Comparison of ENCODE assay signal across 8 cellular contexts in the genomic region with DNA sequence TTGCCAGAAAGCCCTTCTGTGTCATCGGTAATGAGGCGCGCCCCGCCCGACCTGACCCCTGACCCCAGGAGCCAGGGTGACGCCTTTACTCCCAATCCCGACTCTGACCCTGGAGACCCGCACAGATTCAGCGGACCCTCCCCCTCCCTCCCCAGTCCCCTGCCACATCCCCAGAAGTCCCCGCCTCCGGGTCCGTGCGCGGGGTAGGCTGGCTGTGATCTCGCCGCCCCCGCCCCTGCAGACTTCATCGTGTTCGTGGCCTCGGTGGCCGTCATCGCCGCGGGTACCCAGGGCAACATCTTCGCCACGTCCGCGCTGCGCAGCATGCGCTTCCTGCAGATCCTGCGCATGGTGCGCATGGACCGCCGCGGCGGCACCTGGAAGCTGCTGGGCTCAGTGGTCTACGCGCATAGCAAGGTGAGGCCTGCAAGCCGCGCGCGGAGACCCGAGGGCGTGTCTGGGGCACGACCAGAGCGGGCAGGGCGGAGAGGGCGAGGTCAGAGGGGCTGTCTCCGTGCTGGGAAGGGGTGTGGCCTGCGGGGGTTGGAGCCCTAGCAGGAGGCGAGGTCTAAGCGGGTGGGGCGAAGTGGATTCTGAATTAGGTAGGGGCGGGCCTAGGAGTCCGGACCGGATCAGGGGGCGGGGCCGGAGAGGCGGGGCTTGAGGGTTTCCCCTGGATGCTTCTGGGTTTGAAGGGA. TPM values are rescaled to one million over a fixed set of nuclear protein-coding genes. Genes with fewer than 3 reads are reported as not detected.
A peak's percentile ranks its signal among the peaks of the same experiment; 100 is the strongest.
DNase-seq lines count a peak whose midpoint lies in the region; TF ChIP-seq lines count a peak whose summit lies in the region.

No MANE protein-coding gene starts in this region.

- H3K4ac ChIP-seq in H9 (ENCODE audit: low read depth, low read length) = no peak overlapping the region

- H4K8ac ChIP-seq in H9 (replicated peaks; ENCODE audit: insufficient read length, low read depth, low read length) = no peak overlapping the region

- peaks cover 7% of the 10 kb centered on the region for H3K23me2 ChIP-seq in H9 (ENCODE audit: insufficient read length, low read depth, low read length, poor library complexity, severe bottlenecking)

- no peaks in the 10 kb centered on the region for H3K9me2 ChIP-seq in OCI-LY1 (ENCODE audit: low read depth, low read length)

- H2BK12ac ChIP-seq in H9 (ENCODE audit: insufficient read length, low read depth, low read length) = no peak overlapping the region

- DNase-seq in DMS153 treated with DMSO at 0.1 percent for 48 hours (lab: John Stamatoyannopoulos, UW; ENCODE audit: unreplicated experiment) = peak; percentile 92
- peak; percentile 98 for DNase-seq in H9
- DNase-seq in stimulated activated CD4-positive, alpha-beta T cell treated with anti-CD3 and anti-CD28 coated beads, Interleukin-1b, Interleukin-23, amount 100 ng/mL, for 4 hours (ENCODE audit: low read depth in 2 of 2) = peak; percentile 76 to 80
- no peak for DNase-seq in NCI-H1694 treated with DMSO at 0.1 percent for 48 hours (lab: John Stamatoyannopoulos, UW)
- no peak for DNase-seq in WERI-Rb-1

- H3K4me2 ChIP-seq in H9 (ENCODE audit: insufficient read depth, insufficient read length, low read length) (peak overlapping the region; percentile 35), OCI-LY1 (ENCODE audit: low read length) (peak overlapping the region; percentile 63)

- H3K36me3 Mint-ChIP-seq in H9 (ENCODE audit: insufficient read depth in 1 of 3, low read depth in 3 of 3) = no peaks in the 10 kb centered on the region
- no peaks in the 10 kb centered on the region for H3K36me3 Mint-ChIP-seq in activated naive CD4-positive, alpha-beta T cell treated with anti-CD3 and anti-CD28 coated beads, Interleukin-2, amount 50 U/mL, for 24 hours

- no peak overlapping the region for H3K14ac ChIP-seq in H9 (ENCODE audit: insufficient read depth, low read length)

- H3K79me1 ChIP-seq in H9 (ENCODE audit: insufficient read depth, low read depth, low read length, poor library complexity, severe bottlenecking) = no peaks in the 10 kb centered on the region

- H3K79me2 ChIP-seq in H9 (ENCODE audit: insufficient read depth, low read length) = no peaks in the 10 kb centered on the region
- H3K79me2 ChIP-seq in OCI-LY1 (ENCODE audit: insufficient read depth, low read length) = no peaks in the 10 kb centered on the region

- H4K20me1 ChIP-seq in H9 (ENCODE audit: control insufficient read depth, insufficient read depth, insufficient read length) (no peaks in the 10 kb centered on the region), OCI-LY1 (ENCODE audit: insufficient read depth, low read length) (no peaks in the 10 kb centered on the region)

- no peak overlapping the region for H3K23ac ChIP-seq in H9 (ENCODE audit: insufficient read length, low read depth, low read length)

- no peak overlapping the region for H3T11ph ChIP-seq in H9 (ENCODE audit: low read length)

- no peak overlapping the region for H3K18ac ChIP-seq in H9 (ENCODE audit: insufficient read length, low read depth, low read length)

- H3K27me3 ChIP-seq in H9 (ENCODE audit: insufficient read depth, low read length) = no peaks in the 10 kb centered on the region; the same call in 1 of the 2 replicates
- H3K27me3 ChIP-seq in OCI-LY1 (ENCODE audit: insufficient read depth, low read length) = 0 out of 2 replicates have a peak, but pooled peaks cover 4% of the 10 kb centered on the region
- peaks cover 14% of the 10 kb centered on the region for H3K27me3 ChIP-seq in iPS-15b (ENCODE audit: control insufficient read depth, insufficient read depth, low read length)
- no peaks in the 10 kb centered on the region for H3K27me3 ChIP-seq in WERI-Rb-1 (ENCODE audit: insufficient read depth, low read depth, severe bottlenecking)

- H3K9me3 ChIP-seq in H9 (ENCODE audit: control insufficient read depth, low read depth, low read length) = no peaks in the 10 kb centered on the region
- H3K9me3 ChIP-seq in OCI-LY1 (ENCODE audit: low read length) = no peaks in the 10 kb centered on the region
- H3K9me3 ChIP-seq in iPS-15b (ENCODE audit: control insufficient read depth, insufficient read depth, low read length) = no peaks in the 10 kb centered on the region
- H3K9me3 ChIP-seq in WERI-Rb-1 (ENCODE audit: severe bottlenecking) = no peaks in the 10 kb centered on the region

- no peak overlapping the region for H2BK120ac ChIP-seq in H9 (ENCODE audit: low read depth, low read length, poor library complexity, severe bottlenecking)

- H3K9me3 Mint-ChIP-seq in H9 = no peaks in the 10 kb centered on the region
- no peaks in the 10 kb centered on the region for H3K9me3 Mint-ChIP-seq in activated naive CD4-positive, alpha-beta T cell treated with anti-CD3 and anti-CD28 coated beads, Interleukin-2, amount 50 U/mL, for 24 hours

- H2AK5ac ChIP-seq in H9 (ENCODE audit: insufficient read length, low read length) = no peak overlapping the region

- H3K27ac ChIP-seq in H9 (ENCODE audit: insufficient read length, low read depth, low read length) (no peak overlapping the region), OCI-LY1 (ENCODE audit: low read depth, low read length, poor library complexity, severe bottlenecking) (no peak overlapping the region), WERI-Rb-1 (no peak overlapping the region)

- H2AFZ ChIP-seq in H9 (ENCODE audit: low read length) (no peak overlapping the region), OCI-LY1 (ENCODE audit: low read length) (no peak overlapping the region)

- H2BK15ac ChIP-seq in H9 (ENCODE audit: low read depth, low read length) = no peak overlapping the region

- H3K4me1 ChIP-seq in H9 (ENCODE audit: insufficient read depth, low read length) (no peaks in the 10 kb centered on the region), OCI-LY1 (ENCODE audit: insufficient read depth, low read length, severe bottlenecking) (no peaks in the 10 kb centered on the region), iPS-15b (ENCODE audit: control insufficient read depth, insufficient read depth, low read length) (peaks cover 4% of the 10 kb centered on the region)

- no peak overlapping the region for H2BK20ac ChIP-seq in H9 (ENCODE audit: low read depth, low read length, poor library complexity, severe bottlenecking)

- WGBS in H9 (ENCODE audit: extremely low coverage, insufficient read length, low lambda C conversion rate) = no CpG with 5 or more reads among the region's 59 CpGs

- H3K36me3 ChIP-seq in OCI-LY1 (ENCODE audit: insufficient read depth, low read length) (no peaks in the 10 kb centered on the region), iPS-15b (ENCODE audit: control insufficient read depth, insufficient read depth, low read length) (no peaks in the 10 kb centered on the region), WERI-Rb-1 (no peaks in the 10 kb centered on the region)

- peak overlapping the region; percentile 69 to 78 for H3K4me3 Mint-ChIP-seq in H9
- H3K4me3 Mint-ChIP-seq in activated naive CD4-positive, alpha-beta T cell treated with anti-CD3 and anti-CD28 coated beads, Interleukin-2, amount 50 U/mL, for 24 hours = peak overlapping the region; percentile 75

- no peak for TF ChIP-seq CTCF in H9 (conservative IDR thresholded peaks at IDR 0.05)
- TF ChIP-seq CTCF in OCI-LY1 (IDR thresholded peaks at IDR 0.05; ENCODE audit: low read length) = no peak
- TF ChIP-seq CTCF in WERI-Rb-1 (IDR thresholded peaks at IDR 0.05; ENCODE audit: low read depth, low read length) = no peak

- no peak overlapping the region for H2BK5ac ChIP-seq in H9 (ENCODE audit: insufficient read length, low read length)

- H3K56ac ChIP-seq in H9 (ENCODE audit: insufficient read length, low read depth, low read length) = no peak overlapping the region

- H3K9ac ChIP-seq in H9 (ENCODE audit: extremely low read depth, insufficient read length, low read length) = no peak overlapping the region
- H3K9ac ChIP-seq in OCI-LY1 (ENCODE audit: low read length) = peak overlapping the region; percentile 32; the same call in 1 of the 2 replicates
- H3K9ac ChIP-seq in iPS-15b (ENCODE audit: low read depth, low read length) = no peak overlapping the region

- H3K4me3 ChIP-seq in OCI-LY1 (ENCODE audit: low read depth, low read length, poor library complexity, severe bottlenecking) (peak overlapping the region; percentile 61), iPS-15b (ENCODE audit: low read depth, low read length) (peak overlapping the region; percentile 87), WERI-Rb-1 (ENCODE audit: low read depth, low read length) (no peak overlapping the region)

- peaks cover 7 to 13% of the 10 kb centered on the region in 2 experiments; a peak in 3 of 4 replicates for H3K4me1 Mint-ChIP-seq in H9
- H3K4me1 Mint-ChIP-seq in activated naive CD4-positive, alpha-beta T cell treated with anti-CD3 and anti-CD28 coated beads, Interleukin-2, amount 50 U/mL, for 24 hours = peaks cover 7% of the 10 kb centered on the region

- H3K27ac Mint-ChIP-seq in H9 = no peak overlapping the region
- peak overlapping the region; percentile 62 for H3K27ac Mint-ChIP-seq in activated naive CD4-positive, alpha-beta T cell treated with anti-CD3 and anti-CD28 coated beads, Interleukin-2, amount 50 U/mL, for 24 hours

- no peak overlapping the region for H4K91ac ChIP-seq in H9 (ENCODE audit: insufficient read length, low read depth, low read length)

- H3K27me3 Mint-ChIP-seq in H9 (ENCODE audit: low read depth) = peaks cover 35% of the 10 kb centered on the region
- no peaks in the 10 kb centered on the region for H3K27me3 Mint-ChIP-seq in activated naive CD4-positive, alpha-beta T cell treated with anti-CD3 and anti-CD28 coated beads, Interleukin-2, amount 50 U/mL, for 24 hours

- H4K5ac ChIP-seq in H9 (ENCODE audit: insufficient read length, low read depth, low read length) = no peak overlapping the region

- no peaks in the 10 kb centered on the region for H3F3A ChIP-seq in OCI-LY1 (ENCODE audit: insufficient read depth, low read length)

RNA-seq across cellular contexts. Expression of gene KCNQ4, which starts 34.8 kb away (rescaled TPM):
- total RNA-seq in H9 (2021) = 1.4 TPM in 2 replicates

RNA-seq across cellular contexts. Expression of gene CITED4, which starts 43.8 kb away (rescaled TPM):
- 9.5 and 10.4 TPM in 2 replicates for total RNA-seq in H9 (2021)

Comparison
In these comparisons a context has a peak if more than half of its experiments do, and no peak if none do; other contexts are left out.
1. DNase-seq: peak in DMS153 treated with DMSO at 0.1 percent for 48 hours (single experiment), H9 (single experiment) and stimulated activated CD4-positive, alpha-beta T cell treated with anti-CD3 and anti-CD28 coated beads, Interleukin-1b, Interleukin-23, amount 100 ng/mL, for 4 hours (2 of 2); none in NCI-H1694 treated with DMSO at 0.1 percent for 48 hours (single experiment) and WERI-Rb-1 (single experiment).